In the genomic region with DNA sequence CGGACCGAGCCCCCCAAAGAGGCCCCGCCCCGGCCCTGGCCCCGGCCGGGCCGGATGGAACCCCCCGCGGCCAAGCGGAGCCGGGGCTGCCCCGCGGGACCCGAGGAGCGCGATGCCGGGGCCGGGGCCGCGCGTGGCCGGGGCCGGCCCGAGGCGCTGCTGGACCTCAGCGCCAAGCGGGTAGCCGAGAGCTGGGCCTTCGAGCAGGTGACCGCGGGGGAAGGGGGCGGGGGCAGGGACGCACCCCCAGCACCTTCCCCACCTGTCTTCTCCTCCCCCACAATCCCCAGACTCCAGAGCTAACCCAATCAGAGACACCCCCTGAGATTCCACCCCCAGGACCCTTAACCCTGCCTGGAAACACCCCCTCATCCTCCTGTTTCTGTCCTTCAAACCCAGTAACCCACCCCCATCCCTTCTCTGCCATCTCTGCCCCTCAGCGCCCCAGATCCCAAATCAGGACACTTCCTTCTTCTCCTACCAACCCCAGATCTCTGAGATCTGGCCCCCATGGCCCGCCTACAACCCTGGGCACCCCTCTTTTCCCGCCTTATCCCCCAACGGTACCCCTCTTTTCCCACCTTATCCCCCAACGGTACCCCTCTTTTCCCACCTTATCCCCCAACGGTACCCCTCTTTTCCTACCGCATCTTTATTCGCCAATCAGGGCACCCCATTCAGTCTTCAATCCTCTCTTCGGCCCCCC, we compare ENCODE assay signal across 8 cellular contexts. TPM values are rescaled to one million over a fixed set of nuclear protein-coding genes. Genes with fewer than 3 reads are reported as not detected.
DNase-seq lines count a peak whose midpoint lies in the region; ATAC-seq and TF ChIP-seq lines count a peak whose summit lies in the region.

No MANE protein-coding gene starts in this region.

- no peaks in the 10 kb centered on the region for H3K9me3 Mint-ChIP-seq in brain

- TF ChIP-seq CTCF in brain (conservative IDR thresholded peaks at IDR 0.05): no peak

- H3K36me3 Mint-ChIP-seq in brain: peaks cover 9% of the 10 kb centered on the region

- WGBS in thymus: 2% methylated on average over 42 of the region's 42 CpGs

- H3K27ac Mint-ChIP-seq in brain: peak overlapping the region; percentile 91 to 97 (median 95)

- ATAC-seq in GM21381 (IDR thresholded peaks at IDR 0.05; ENCODE audit: unreplicated experiment): peak; percentile 37
- peak; percentile 7 for ATAC-seq in left lobe of liver

- peaks cover 6% of the 10 kb centered on the region for H3K36me3 ChIP-seq in thymus (ENCODE audit: control insufficient read depth, insufficient read depth)

- peaks cover 40% of the 10 kb centered on the region for H3K4me1 Mint-ChIP-seq in brain

- H3K4me3 Mint-ChIP-seq in brain: peak overlapping the region; percentile 94 to 99 (median 96)

- peaks cover 14% of the 10 kb centered on the region for H3K27me3 Mint-ChIP-seq in brain

- peak overlapping the region; percentile 97 for H3K4me3 ChIP-seq in thymus (ENCODE audit: low read length)

- H3K9me3 ChIP-seq in thymus (ENCODE audit: control insufficient read depth): no peaks in the 10 kb centered on the region

- peak overlapping the region; percentile 87 for H3K27ac ChIP-seq in thymus (ENCODE audit: low read depth)

- peak; percentile 69 for DNase-seq in Daoy (ENCODE audit: low read depth)
- DNase-seq in HuH-7.5 (ENCODE audit: low spot score): peak; percentile 53
- DNase-seq in left lobe of liver (ENCODE audit: low spot score): no peak
- DNase-seq in stimulated activated naive CD4-positive, alpha-beta T cell (lab: John Stamatoyannopoulos, UW): no peak
- DNase-seq in cortex of kidney (lab: John Stamatoyannopoulos, UW): no peak

- peaks cover 13% of the 10 kb centered on the region for H3K4me1 ChIP-seq in thymus (ENCODE audit: control insufficient read depth, insufficient read depth, low read length)

- H3K27me3 ChIP-seq in thymus (ENCODE audit: control insufficient read depth, insufficient read depth): no peaks in the 10 kb centered on the region

RNA-seq across cellular contexts. Expression of gene ZSWIM4, which starts 0.5 kb away (rescaled TPM):
- 4.6 and 5.4 TPM in 2 replicates for total RNA-seq in Daoy (2014; rRNA removed; shearing (Covaris generic))
- polyA plus RNA-seq in brain (ENCODE audit: insufficient read depth, low read depth, low replicate concordance) (19.4 TPM), thymus (3.3 TPM)
- 1.5 TPM for total RNA-seq in left lobe of liver

RNA-seq across cellular contexts. Expression of gene C19orf53, which starts 21.5 kb away (rescaled TPM):
- total RNA-seq in Daoy (2014; rRNA removed; shearing (Covaris generic)): 214 and 231 TPM in 2 replicates
- polyA plus RNA-seq in brain (ENCODE audit: insufficient read depth, low read depth, low replicate concordance): 309 TPM
- total RNA-seq in left lobe of liver: 35.6 TPM
- 163 TPM for polyA plus RNA-seq in thymus

RNA-seq across cellular contexts. Expression of gene MRI1, which starts 31.4 kb away (rescaled TPM):
- 58.6 and 65.2 TPM in 2 replicates for total RNA-seq in Daoy (2014; rRNA removed; shearing (Covaris generic))
- 31.9 TPM for polyA plus RNA-seq in brain (ENCODE audit: insufficient read depth, low read depth, low replicate concordance)
- total RNA-seq in left lobe of liver: 32.2 TPM
- polyA plus RNA-seq in thymus: 36.3 TPM

Comparison
In these comparisons a context has a peak if more than half of its experiments do, and no peak if none do; other contexts are left out.
1. DNase-seq: peak in Daoy (single experiment) and HuH-7.5 (single experiment); none in left lobe of liver (single experiment), stimulated activated naive CD4-positive, alpha-beta T cell (0 of 6) and cortex of kidney (single experiment).